In the genomic region with DNA sequence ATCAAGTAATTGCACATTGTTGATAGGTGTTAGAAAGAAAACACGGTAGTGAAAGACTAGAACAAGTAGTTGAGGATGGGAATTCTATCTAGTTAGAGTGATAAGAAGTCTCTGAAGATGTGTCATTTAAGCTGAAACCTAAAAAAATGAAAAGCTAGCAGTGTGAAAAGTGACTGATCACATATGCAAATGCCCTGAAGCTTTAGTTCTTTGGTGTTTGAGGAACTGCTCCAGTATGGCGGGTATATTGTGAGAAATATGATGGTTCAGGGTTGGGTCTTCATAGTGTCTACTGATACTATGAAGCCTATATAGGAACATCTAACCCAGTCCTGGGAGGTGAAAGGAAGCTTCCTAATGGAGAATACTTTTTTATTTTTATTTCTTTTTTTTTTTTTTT, we compare ENCODE assay signal across 23 cellular contexts.
"Had no signal": no experiment of that assay in that cellular context is flagged by ENCODE, and none has a peak within 500 bp of the region (broad histone marks: within the 10 kb centered on the region; RNA-seq: fewer than 3 reads in every experiment).

No MANE protein-coding gene starts in this region.

- H3K4me3 ChIP-seq: colonic mucosa, esophagus squamous epithelium, gastrocnemius medialis, heart right ventricle, left lung, lower lobe of right lung had no signal

- H3K27me3 Mint-ChIP-seq: dendritic cell treated with granulocyte-macrophage colony-stimulating factor and Interleukin-4, amounts not matched to agents 40 ng/mL and 50 ng/mL, for 4 days; effector memory CD8-positive, alpha-beta T cell had no signal

- ATAC-seq: effector memory CD8-positive, alpha-beta T cell; esophagus mucosa; gastrocnemius medialis; heart right ventricle; left cardiac atrium; left lung; left ventricle myocardium superior; lower lobe of right lung had no signal

- H3K4me1 ChIP-seq: colonic mucosa, esophagus squamous epithelium, gastrocnemius medialis, heart right ventricle, left lung, lower lobe of right lung had no signal

- DNase-seq: colonic mucosa; cortex of kidney; effector CD8-positive, alpha-beta T cell; effector memory CD8-positive, alpha-beta T cell; endodermal cell; erythroblast; esophagus squamous epithelium; foreskin fibroblast; foreskin melanocyte; gastrocnemius medialis; glutamatergic neuron; head of caudate nucleus; heart right ventricle; hippocampal formation; left cardiac atrium; left lung; left ventricle myocardium superior; lower lobe of right lung; mesendoderm; midbrain had no signal

- H3K4me3 Mint-ChIP-seq: dendritic cell treated with granulocyte-macrophage colony-stimulating factor and Interleukin-4, amounts not matched to agents 40 ng/mL and 50 ng/mL, for 4 days; effector memory CD8-positive, alpha-beta T cell; endodermal cell had no signal

- H3K9me3 ChIP-seq: colonic mucosa, esophagus squamous epithelium, gastrocnemius medialis, heart right ventricle, left lung, lower lobe of right lung had no signal

- H3K27me3 ChIP-seq: colonic mucosa, esophagus squamous epithelium, gastrocnemius medialis, heart right ventricle, left lung had no signal

- H3K27ac ChIP-seq: colonic mucosa, epithelial cell of prostate, esophagus squamous epithelium, gastrocnemius medialis, heart right ventricle, left lung, lower lobe of right lung had no signal

- H3K27ac Mint-ChIP-seq: dendritic cell treated with granulocyte-macrophage colony-stimulating factor and Interleukin-4, amounts not matched to agents 40 ng/mL and 50 ng/mL, for 4 days; effector memory CD8-positive, alpha-beta T cell; endodermal cell had no signal

- H3K9me3 Mint-ChIP-seq: dendritic cell treated with granulocyte-macrophage colony-stimulating factor and Interleukin-4, amounts not matched to agents 40 ng/mL and 50 ng/mL, for 4 days; effector memory CD8-positive, alpha-beta T cell; endodermal cell had no signal

- H3K36me3 ChIP-seq: colonic mucosa had no signal
